Comparison of ENCODE assay signal across 9 cellular contexts in genomic region chr11:47272706-47273105, GRCh38. TPM values are rescaled to one million over a fixed set of nuclear protein-coding genes. Genes with fewer than 3 reads are reported as not detected.
A peak's percentile ranks its signal among the peaks of the same experiment; 100 is the strongest.
DNase-seq lines count a peak whose midpoint lies in the region; ATAC-seq, FAIRE-seq and TF ChIP-seq lines count a peak whose summit lies in the region.
"Had no signal": no experiment of that assay in that cellular context is flagged by ENCODE, and none has a peak within 500 bp of the region (broad histone marks: within the 10 kb centered on the region; RNA-seq: fewer than 3 reads in every experiment).

No MANE protein-coding gene starts in this region.

- DNase-seq in SK-N-SH (no peak), LHCN-M2 (ENCODE audit: low read depth) (peak; percentile 67), astrocyte of the hippocampus (ENCODE audit: low read depth, low spot score) (peak; percentile 36), GM12891 (ENCODE audit: insufficient read length, low spot score) (no peak)
- no peak for DNase-seq in natural killer cell treated with Interleukin-12 subunit alpha and Interleukin-12 subunit beta and Interleukin-15 and Interleukin-18, amount 100 ng/mL, for 72 hours (ENCODE audit: low spot score)
- no peak for DNase-seq in activated CD4-positive, CD25-positive, alpha-beta regulatory T cell treated with anti-CD3 and anti-CD28 coated beads, Interleukin-2, amount 50 U/mL, for 72 hours
- DNase-seq: foreskin melanocyte had no signal

- H4K20me1 ChIP-seq in SK-N-SH (ENCODE audit: insufficient read depth), result peaks cover 35% of the 10 kb centered on the region

- ATAC-seq in SK-N-SH treated with all-trans-retinoic acid at 6 μM for 48 hours, result no peak
- ATAC-seq in natural killer cell treated with Interleukin-12 subunit alpha and Interleukin-12 subunit beta and Interleukin-15 and Interleukin-18, amount 100 ng/mL, for 72 hours, result no peak
- no peak for ATAC-seq in GM18505 (IDR thresholded peaks at IDR 0.05; ENCODE audit: unreplicated experiment)

- no peaks in the 10 kb centered on the region for H3K27me3 ChIP-seq in SK-N-SH (ENCODE audit: insufficient read depth)

- H3K4me3 Mint-ChIP-seq in natural killer cell treated with Interleukin-12 subunit alpha and Interleukin-12 subunit beta and Interleukin-15 and Interleukin-18, amount 100 ng/mL, for 72 hours, result no peak overlapping the region

- no peak overlapping the region for H3K4me2 ChIP-seq in SK-N-SH

- CTCF ChIA-PET in SK-N-SH (lab: Yijun Ruan, JAX), result interaction anchor here (0.8 to 4.1 kb wide), 7 partner anchors 9 to 100 kb away, joined by 3 to 25 read pairs (median 4); no protein-coding TSS in a partner anchor

- no peak for TF ChIP-seq RAD21 in SK-N-SH (IDR thresholded peaks at IDR 0.05; ENCODE audit: low read length)

- H3K79me2 ChIP-seq in SK-N-SH (ENCODE audit: insufficient read depth), result peaks cover 47% of the 10 kb centered on the region

- no peak for TF ChIP-seq EP300 in SK-N-SH (IDR thresholded peaks at IDR 0.05; ENCODE audit: borderline replicate concordance in 1 of 2, low read depth in 1 of 2, low read length in 1 of 2)

- H3K9me3 ChIP-seq in SK-N-SH, result no peaks in the 10 kb centered on the region

- TF ChIP-seq CTCF in SK-N-SH (IDR thresholded peaks at IDR 0.05), result no peak

- H3K27ac ChIP-seq in SK-N-SH (ENCODE audit: low read depth in 2 of 2, low read length in 1 of 2), result no peak overlapping the region

- 0% methylated on average over 1 of the region's 1 CpG for WGBS in SK-N-SH (ENCODE audit: low lambda C conversion rate)

- no peak overlapping the region for H2AFZ ChIP-seq in SK-N-SH (ENCODE audit: low read depth)

- TF ChIP-seq POLR2A in GM12891 (IDR thresholded peaks at IDR 0.05; ENCODE audit: low read depth, low read length) (no peak), GM18505 (IDR thresholded peaks at IDR 0.05; ENCODE audit: borderline replicate concordance, extremely low read depth, insufficient read depth, insufficient read length) (no peak)

- no peaks in the 10 kb centered on the region for H3K9me2 ChIP-seq in SK-N-SH

- peak overlapping the region; percentile 45 to 79 for H3K27ac Mint-ChIP-seq in natural killer cell treated with Interleukin-12 subunit alpha and Interleukin-12 subunit beta and Interleukin-15 and Interleukin-18, amount 100 ng/mL, for 72 hours

- H3F3A ChIP-seq in SK-N-SH (replicated peaks; ENCODE audit: insufficient read depth), result peaks cover 15% of the 10 kb centered on the region

- no peaks in the 10 kb centered on the region for H3K9me3 Mint-ChIP-seq in natural killer cell treated with Interleukin-12 subunit alpha and Interleukin-12 subunit beta and Interleukin-15 and Interleukin-18, amount 100 ng/mL, for 72 hours

- peaks cover 48 to 57% of the 10 kb centered on the region in 2 donors for H3K4me1 Mint-ChIP-seq in natural killer cell treated with Interleukin-12 subunit alpha and Interleukin-12 subunit beta and Interleukin-15 and Interleukin-18, amount 100 ng/mL, for 72 hours (ENCODE audit: low read depth in 2 of 2)

- H3K4me3 ChIP-seq in SK-N-SH (ENCODE audit: low read depth in 2 of 2, low read length in 1 of 2), result no peak overlapping the region

- no peak overlapping the region for H3K9ac ChIP-seq in SK-N-SH

- peaks cover 9% of the 10 kb centered on the region for H3K36me3 Mint-ChIP-seq in natural killer cell treated with Interleukin-12 subunit alpha and Interleukin-12 subunit beta and Interleukin-15 and Interleukin-18, amount 100 ng/mL, for 72 hours

- FAIRE-seq in GM12891 (lab: Jason Lieb, UNC), result no peak

- POLR2A ChIA-PET in SK-N-SH (lab: Yijun Ruan, JAX), result interaction anchor here (0.6 to 0.7 kb wide), 2 partner anchors 115 to 120 kb away, joined by 3 to 4 read pairs; no protein-coding TSS in a partner anchor

- peaks cover 18 to 35% of the 10 kb centered on the region in 2 experiments for H3K36me3 ChIP-seq in SK-N-SH (replicated peaks in 1 of 2; ENCODE audit: control insufficient read depth in 1 of 2, insufficient read depth in 2 of 2, low read length in 1 of 2)

- peaks cover 30 to 34% of the 10 kb centered on the region in 2 experiments for H3K4me1 ChIP-seq in SK-N-SH (ENCODE audit: control insufficient read depth in 1 of 2, insufficient read depth in 2 of 2, low read depth in 1 of 2, low read length in 1 of 2)

- H3K27me3 Mint-ChIP-seq in natural killer cell treated with Interleukin-12 subunit alpha and Interleukin-12 subunit beta and Interleukin-15 and Interleukin-18, amount 100 ng/mL, for 72 hours, result no peaks in the 10 kb centered on the region

TF ChIP-seq in SK-N-SH, 30 proteins besides CTCF, POLR2A, EP300 and RAD21 (continues in another document):
- no peak for TF ChIP-seq SIN3A (IDR thresholded peaks at IDR 0.05; ENCODE audit: borderline replicate concordance, low read depth, low read length)
- no peak for TF ChIP-seq TCF12 (IDR thresholded peaks at IDR 0.05)

TF ChIP-seq in SK-N-SH treated with all-trans-retinoic acid at 6 μM for 48 hours, 23 proteins besides CTCF, POLR2A, EP300 and RAD21:
- TF ChIP-seq RARB (CRISPR knock-in tag; IDR thresholded peaks at IDR 0.05) (no peak), ISL1 (CRISPR knock-in tag; IDR thresholded peaks at IDR 0.05) (no peak)

TF ChIP-seq in GM12891, 5 proteins besides CTCF, POLR2A, EP300 and RAD21:
- no peak for TF ChIP-seq SPI1 (IDR thresholded peaks at IDR 0.05; ENCODE audit: low read depth, low read length)
- no peak for TF ChIP-seq PAX5 (IDR thresholded peaks at IDR 0.05; ENCODE audit: insufficient read depth, low read length, severe bottlenecking)
- no peak for TF ChIP-seq POU2F2 (IDR thresholded peaks at IDR 0.05; ENCODE audit: low read depth, low read length)
- no peak for TF ChIP-seq TAF1 (IDR thresholded peaks at IDR 0.05; ENCODE audit: low read depth, low read length)
- no peak for TF ChIP-seq POLR2AphosphoS5 (IDR thresholded peaks at IDR 0.05; ENCODE audit: low read depth, low read length)

RNA-seq across cellular contexts. Expression of gene MADD, which starts 2.8 kb away (rescaled TPM):
- 10.6 and 16.4 TPM in 2 replicates for polyA plus RNA-seq in SK-N-SH (2012; rRNA removed)
- polyA plus RNA-seq in SK-N-SH (2012; cell fraction: cytosol; rRNA removed), result 9.1 and 11.6 TPM in 2 replicates
- 53.5 and 82.5 TPM in 2 replicates for polyA plus RNA-seq in SK-N-SH (2012; cell fraction: nucleus; rRNA removed)
- 23.4 and 23.8 TPM in 2 replicates for total RNA-seq in LHCN-M2 (2014; rRNA removed)
- polyA plus RNA-seq in LHCN-M2 (2012), result 19.9 TPM
- total RNA-seq in natural killer cell treated with Interleukin-12 subunit alpha and Interleukin-12 subunit beta and Interleukin-15 and Interleukin-18, amount 100 ng/mL, for 72 hours, result 100 to 1,000 TPM in 1 of 2 donors, 10 to 100 TPM in 1; 94.1 to 120 TPM
- polyA plus RNA-seq in GM12891 (2012; ENCODE audit: low read depth, missing spikeins), result 15.8 TPM

RNA-seq across cellular contexts. Expression of gene NR1H3, which starts 14.9 kb away (rescaled TPM):
- 6.3 and 7.3 TPM in 2 replicates for polyA plus RNA-seq in SK-N-SH (2012; rRNA removed)
- 2.6 and 3.5 TPM in 2 replicates for polyA plus RNA-seq in SK-N-SH (2012; cell fraction: cytosol; rRNA removed)
- 21.7 and 30.1 TPM in 2 replicates for polyA plus RNA-seq in SK-N-SH (2012; cell fraction: nucleus; rRNA removed)
- total RNA-seq in LHCN-M2 (2014; rRNA removed), result 9.4 and 10.8 TPM in 2 replicates
- polyA plus RNA-seq in LHCN-M2 (2012), result 8.3 TPM
- total RNA-seq in natural killer cell treated with Interleukin-12 subunit alpha and Interleukin-12 subunit beta and Interleukin-15 and Interleukin-18, amount 100 ng/mL, for 72 hours, result 1 to 10 TPM; 6.3 to 8.9 TPM
- polyA plus RNA-seq in GM12891 (2012; ENCODE audit: low read depth, missing spikeins), result 3.9 TPM

RNA-seq across cellular contexts. Expression of gene ACP2, which starts 24.1 kb away (rescaled TPM):
- polyA plus RNA-seq in SK-N-SH (2012; rRNA removed), result 15.9 and 17.5 TPM in 2 replicates
- 8.3 and 12.2 TPM in 2 replicates for polyA plus RNA-seq in SK-N-SH (2012; cell fraction: cytosol; rRNA removed)
- polyA plus RNA-seq in SK-N-SH (2012; cell fraction: nucleus; rRNA removed), result 39.2 and 48.5 TPM in 2 replicates
- 65.1 and 76.6 TPM in 2 replicates for total RNA-seq in LHCN-M2 (2014; rRNA removed)
- 36.7 TPM for polyA plus RNA-seq in LHCN-M2 (2012)
- 10 to 100 TPM; 27.3 to 33.3 TPM for total RNA-seq in natural killer cell treated with Interleukin-12 subunit alpha and Interleukin-12 subunit beta and Interleukin-15 and Interleukin-18, amount 100 ng/mL, for 72 hours
- polyA plus RNA-seq in GM12891 (2012; ENCODE audit: low read depth, missing spikeins), result 10.5 TPM

RNA-seq across cellular contexts. Expression of gene DDB2, which starts 57.9 kb away (rescaled TPM):
- polyA plus RNA-seq in SK-N-SH (2012; rRNA removed), result 83.5 and 95.5 TPM in 2 replicates
- 65.2 and 68.4 TPM in 2 replicates for polyA plus RNA-seq in SK-N-SH (2012; cell fraction: cytosol; rRNA removed)
- polyA plus RNA-seq in SK-N-SH (2012; cell fraction: nucleus; rRNA removed), result 224 and 254 TPM in 2 replicates
- 48.8 and 56.8 TPM in 2 replicates for total RNA-seq in LHCN-M2 (2014; rRNA removed)
- polyA plus RNA-seq in LHCN-M2 (2012), result 61.2 TPM
- 10 to 100 TPM; 47.9 to 71.7 TPM for total RNA-seq in natural killer cell treated with Interleukin-12 subunit alpha and Interleukin-12 subunit beta and Interleukin-15 and Interleukin-18, amount 100 ng/mL, for 72 hours
- 133 TPM for polyA plus RNA-seq in GM12891 (2012; ENCODE audit: low read depth, missing spikeins)

Comparison
In these comparisons a context has a peak if more than half of its experiments do, and no peak if none do; other contexts are left out.
1. DNase-seq: peak in LHCN-M2 (single experiment) and astrocyte of the hippocampus (single experiment); none in SK-N-SH (single experiment), natural killer cell treated with Interleukin-12 subunit alpha and Interleukin-12 subunit beta and Interleukin-15 and Interleukin-18, amount 100 ng/mL, for 72 hours (single experiment), activated CD4-positive, CD25-positive, alpha-beta regulatory T cell treated with anti-CD3 and anti-CD28 coated beads, Interleukin-2, amount 50 U/mL, for 72 hours (single experiment) and GM12891 (single experiment).